In the genomic region with DNA sequence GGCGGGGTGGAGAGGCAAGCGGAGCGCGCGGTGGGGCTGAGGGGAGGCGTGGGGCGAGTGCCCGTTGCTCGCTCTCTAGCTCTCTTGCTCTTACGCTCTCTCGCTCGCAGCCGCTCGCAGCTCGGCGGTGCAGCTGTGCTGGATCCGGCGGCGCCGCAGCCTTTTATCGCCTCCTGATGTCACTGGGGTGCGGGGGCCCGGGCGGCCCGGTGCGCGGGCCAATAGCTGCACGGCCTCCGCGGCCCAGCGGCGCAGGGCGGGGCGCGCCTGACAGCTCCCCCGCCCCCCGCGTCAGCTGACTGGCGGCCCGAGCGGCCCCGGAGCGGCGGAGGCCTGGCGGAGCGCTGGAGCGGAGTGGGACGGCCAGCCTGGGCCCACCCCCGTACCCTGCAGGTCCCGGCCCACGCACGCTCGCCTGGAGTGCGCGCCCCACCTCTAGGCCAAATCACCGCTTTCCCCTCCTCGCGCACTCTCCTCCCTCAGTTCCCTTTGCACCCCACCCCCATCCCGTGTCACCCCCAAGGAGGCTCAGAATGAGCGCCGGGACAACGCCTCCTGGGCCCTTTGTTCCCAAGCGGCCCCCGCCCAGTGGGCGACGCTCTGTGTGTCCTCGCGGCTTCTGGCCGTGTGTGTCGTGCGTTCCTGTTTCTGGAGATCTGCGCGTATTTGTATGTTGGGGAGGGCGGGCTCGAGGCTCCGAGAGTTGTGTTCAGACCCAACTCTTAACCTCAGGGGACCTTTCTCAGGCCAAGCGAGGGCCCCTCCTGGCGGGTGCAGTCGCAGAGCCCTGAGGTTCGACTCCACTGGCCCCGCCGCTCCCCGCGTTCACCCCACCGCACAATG, we compare ENCODE assay signal across 8 cellular contexts. TPM values are rescaled to one million over a fixed set of nuclear protein-coding genes. Genes with fewer than 3 reads are reported as not detected.
DNase-seq lines count a peak whose midpoint lies in the region; ATAC-seq and TF ChIP-seq lines count a peak whose summit lies in the region.

A gene (minus strand): TSS at position 137 of the 843 bp plus-strand sequence. CDS start 386 bp downstream, outside the sequence.

- dilution Hi-C loops in IMR-90 (cut with HindIII; ENCODE audit: low sequenced_read_pairs, unreplicated experiment): no loop called here

- 0 out of 2 replicates have a peak within 1 kb of the TSS, but pooled peaks have one; percentile 40 for H4K91ac ChIP-seq in IMR-90 (ENCODE audit: insufficient read depth, low read depth, low read length)

- in situ Hi-C loops in IMR-90 (cut with MboI; ENCODE audit: low sequenced_read_pairs): loop anchor here (25.0 kb wide), 1 partner anchor 802 kb away; no protein-coding TSS in a partner anchor

- DNase-seq in IMR-90 (peak; percentile 71), kidney glomerular epithelial cell (lab: John Stamatoyannopoulos, UW) (peak; percentile 35), smooth muscle cell of the brain vasculature (ENCODE audit: low read depth, low spot score) (peak; percentile 73)

- H2BK15ac ChIP-seq in IMR-90 (ENCODE audit: low read depth, low read length): no peak within 1 kb of the TSS

- no peak within 1 kb of the TSS for H2AK5ac ChIP-seq in IMR-90 (ENCODE audit: low read depth, low read length)

- H2AK9ac ChIP-seq in IMR-90 (replicated peaks; ENCODE audit: low read depth, low read length, poor library complexity): peak within 1 kb of the TSS; percentile 94

- BruUV-seq in IMR-90 (replicated peaks; lab: Mats Ljungman, UMichigan): no TSS peak

- H3K4me1 ChIP-seq in IMR-90 (ENCODE audit: control insufficient read depth, insufficient read depth, low read length): peaks cover 7% of the 10 kb centered on the region; the same call in 1 of the 2 replicates

- H2BK120ac ChIP-seq in IMR-90 (ENCODE audit: low read depth, low read length): 0 out of 2 replicates have a peak within 1 kb of the TSS, but pooled peaks have one; percentile 46

- no peak for TF ChIP-seq RAD21 in IMR-90 (IDR thresholded peaks at IDR 0.05; ENCODE audit: low read length)

- peak within 1 kb of the TSS in 1 of 2 experiments; percentile 49; a peak in 1 of 4 replicates for H4K8ac ChIP-seq in IMR-90 (ENCODE audit: low read depth in 2 of 2, low read length in 2 of 2)

- H3K14ac ChIP-seq in IMR-90 (replicated peaks; ENCODE audit: low read depth, low read length): 0 out of 2 replicates have a peak within 1 kb of the TSS, but pooled peaks have one; percentile 4

- H2AFZ ChIP-seq in IMR-90 (replicated peaks; ENCODE audit: low read length, poor library complexity): peak within 1 kb of the TSS; percentile 96

- peak within 1 kb of the TSS; percentile 35; the same call in 1 of the 2 replicates for H3K56ac ChIP-seq in IMR-90 (ENCODE audit: extremely low read depth, insufficient read depth, low read length)

- peak within 1 kb of the TSS; percentile 46 for H3K4me3 ChIP-seq in IMR-90 (ENCODE audit: insufficient read depth, low read depth, low read length)

- peak within 1 kb of the TSS; percentile 14; the same call in 1 of the 2 replicates for H3K9ac ChIP-seq in IMR-90 (ENCODE audit: low read depth, low read length)

- WGBS in IMR-90 (ENCODE audit: extremely low coverage in 2 of 2, insufficient read length in 1 of 2), 2 experiments: 0% methylated on average over 28 of the region's 85 CpGs; no CpG with 5 or more reads in 1 of the 2 experiments

- intact Hi-C loops in IMR-90 (cut with micrococcal nuclease): loop anchor here (1.0 to 5.0 kb wide), 3 partner anchors 258 to 1420 kb away; no protein-coding TSS in a partner anchor

- H3K9me1 ChIP-seq in IMR-90 (ENCODE audit: insufficient read depth, low read length): no peaks in the 10 kb centered on the region

- peak within 1 kb of the TSS; percentile 48; the same call in 1 of the 2 replicates for H3K4ac ChIP-seq in IMR-90 (ENCODE audit: low read depth, low read length)

- H3K27me3 ChIP-seq in IMR-90 (ENCODE audit: control insufficient read depth, insufficient read depth, low read length): peaks cover 74% of the 10 kb centered on the region

- H3K27ac ChIP-seq in C4-2B (peak within 1 kb of the TSS; percentile 78), IMR-90 (ENCODE audit: insufficient read depth, low read length) (peak within 1 kb of the TSS; percentile 36; the same call in 1 of the 2 replicates), cingulate gyrus (ENCODE audit: low read depth, low read length) (peak within 1 kb of the TSS; percentile 96)

- peak within 1 kb of the TSS; percentile 84; the same call in 1 of the 2 replicates for H3K23ac ChIP-seq in IMR-90 (ENCODE audit: low read depth, low read length)

- H3K79me1 ChIP-seq in IMR-90 (ENCODE audit: low read depth in 1 of 2, low read length in 2 of 2): no peaks in the 10 kb centered on the region

- H3K4me2 ChIP-seq in IMR-90 (ENCODE audit: low read depth, low read length): peak within 1 kb of the TSS; percentile 92

- H2BK20ac ChIP-seq in IMR-90 (ENCODE audit: low read depth, low read length): no peak within 1 kb of the TSS

- no peak within 1 kb of the TSS; the same call in 1 of the 2 replicates for H3K18ac ChIP-seq in IMR-90 (ENCODE audit: low read depth, low read length)

- no peak within 1 kb of the TSS; the same call in 1 of the 2 replicates for H4K5ac ChIP-seq in IMR-90 (ENCODE audit: low read depth, low read length)

- POLR2A ChIA-PET in IMR-90 (lab: Charles Lee; ENCODE audit: unreplicated experiment): interaction anchor here (0.6 kb wide), 1 partner anchor 651 kb away, joined by 4 read pairs; no protein-coding TSS in a partner anchor

- peak; percentile 89 for TF ChIP-seq POLR2A in IMR-90 (IDR thresholded peaks at IDR 0.05; ENCODE audit: low read depth, low read length)

- H3K36me3 ChIP-seq in IMR-90 (ENCODE audit: control insufficient read depth, insufficient read depth, low read length): no peaks in the 10 kb centered on the region

- H3K9me3 ChIP-seq in IMR-90 (ENCODE audit: control insufficient read depth, insufficient read depth, low read length): no peaks in the 10 kb centered on the region

- CTCF ChIA-PET in IMR-90 (lab: Yijun Ruan, JAX): interaction anchor here (0.6 to 1.6 kb wide), 6 partner anchors 12 to 1420 kb away, joined by 3 to 5 read pairs (median 4); no protein-coding TSS in a partner anchor

- H4K20me1 ChIP-seq in IMR-90 (ENCODE audit: insufficient read depth, low read length): no peaks in the 10 kb centered on the region

- H2BK5ac ChIP-seq in IMR-90 (ENCODE audit: low read depth, low read length, poor library complexity, severe bottlenecking): no peak within 1 kb of the TSS

- peak; percentile 64 for ATAC-seq in GM19324 (IDR thresholded peaks at IDR 0.05; ENCODE audit: low FRiP score, unreplicated experiment)
- peak; percentile 91 for ATAC-seq in IMR-90 (ENCODE audit: low read depth)
- peak; percentile 77 for ATAC-seq in SK-N-SH treated with all-trans-retinoic acid at 6 μM for 48 hours
- ATAC-seq in GM19023 (IDR thresholded peaks at IDR 0.05; ENCODE audit: unreplicated experiment): no peak

- TF ChIP-seq CTCF in C4-2B (conservative IDR thresholded peaks at IDR 0.05): no peak
- TF ChIP-seq CTCF in IMR-90 (conservative IDR thresholded peaks at IDR 0.05; ENCODE audit: low read depth, low read length): no peak

TF ChIP-seq in IMR-90, 13 proteins besides CTCF, POLR2A, EP300 and RAD21:
- TF ChIP-seq, protein P1, sequence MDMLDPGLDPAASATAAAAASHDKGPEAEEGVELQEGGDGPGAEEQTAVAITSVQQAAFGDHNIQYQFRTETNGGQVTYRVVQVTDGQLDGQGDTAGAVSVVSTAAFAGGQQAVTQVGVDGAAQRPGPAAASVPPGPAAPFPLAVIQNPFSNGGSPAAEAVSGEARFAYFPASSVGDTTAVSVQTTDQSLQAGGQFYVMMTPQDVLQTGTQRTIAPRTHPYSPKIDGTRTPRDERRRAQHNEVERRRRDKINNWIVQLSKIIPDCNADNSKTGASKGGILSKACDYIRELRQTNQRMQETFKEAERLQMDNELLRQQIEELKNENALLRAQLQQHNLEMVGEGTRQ (IDR thresholded peaks at IDR 0.05; ENCODE audit: low read depth, low read length): peak; percentile 78
- TF ChIP-seq MAZ (IDR thresholded peaks at IDR 0.05; ENCODE audit: borderline replicate concordance, low read depth, low read length): peak; percentile 80
- no peak for TF ChIP-seq SMC3 (IDR thresholded peaks at IDR 0.05; ENCODE audit: low read depth, low read length)
- 0 out of 2 replicates have a peak, but pooled peaks have one; percentile 4 for TF ChIP-seq BHLHE40 (IDR thresholded peaks at IDR 0.05; ENCODE audit: low read depth, low read length)

TF ChIP-seq in SK-N-SH treated with all-trans-retinoic acid at 6 μM for 48 hours, 23 proteins besides CTCF, POLR2A, EP300 and RAD21 (continues in another document):
- TF ChIP-seq TOX (CRISPR knock-in tag; IDR thresholded peaks at IDR 0.05; ENCODE audit: borderline replicate concordance): no peak
- no peak for TF ChIP-seq ZFP3 (CRISPR knock-in tag; IDR thresholded peaks at IDR 0.05)
- TF ChIP-seq ZNF565 (CRISPR knock-in tag; conservative IDR thresholded peaks at IDR 0.05; ENCODE audit: low read depth): no peak
- TF ChIP-seq OSR1 (CRISPR knock-in tag; IDR thresholded peaks at IDR 0.05): no peak
- TF ChIP-seq, protein P2, sequence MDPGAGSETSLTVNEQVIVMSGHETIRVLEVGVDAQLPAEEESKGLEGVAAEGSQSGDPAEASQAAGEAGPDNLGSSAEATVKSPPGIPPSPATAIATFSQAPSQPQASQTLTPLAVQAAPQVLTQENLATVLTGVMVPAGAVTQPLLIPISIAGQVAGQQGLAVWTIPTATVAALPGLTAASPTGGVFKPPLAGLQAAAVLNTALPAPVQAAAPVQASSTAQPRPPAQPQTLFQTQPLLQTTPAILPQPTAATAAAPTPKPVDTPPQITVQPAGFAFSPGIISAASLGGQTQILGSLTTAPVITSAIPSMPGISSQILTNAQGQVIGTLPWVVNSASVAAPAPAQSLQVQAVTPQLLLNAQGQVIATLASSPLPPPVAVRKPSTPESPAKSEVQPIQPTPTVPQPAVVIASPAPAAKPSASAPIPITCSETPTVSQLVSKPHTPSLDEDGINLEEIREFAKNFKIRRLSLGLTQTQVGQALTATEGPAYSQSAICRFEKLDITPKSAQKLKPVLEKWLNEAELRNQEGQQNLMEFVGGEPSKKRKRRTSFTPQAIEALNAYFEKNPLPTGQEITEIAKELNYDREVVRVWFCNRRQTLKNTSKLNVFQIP (CRISPR knock-in tag; IDR thresholded peaks at IDR 0.05; ENCODE audit: borderline replicate concordance, low read depth): no peak

RNA-seq across cellular contexts. Expression of the gene that starts here (rescaled TPM):
- not detected in 2 replicates for total RNA-seq in IMR-90 (2012; rRNA removed)
- 0.07 and 0.10 TPM in 2 replicates for polyA plus RNA-seq in IMR-90 (2012; rRNA removed)
- 0.09 and 0.11 TPM in 2 replicates for polyA plus RNA-seq in IMR-90 (2012; cell fraction: cytosol; rRNA removed)
- 0.17 and 0.26 TPM in 2 replicates for polyA plus RNA-seq in IMR-90 (2012; cell fraction: nucleus; rRNA removed; ENCODE audit: low replicate concordance)

Comparison
In these comparisons a context has a peak if more than half of its experiments do, and no peak if none do; other contexts are left out.
1. Peak in DNase-seq, ATAC-seq, H3K4me3 ChIP-seq, H3K27ac ChIP-seq, H3K9ac ChIP-seq and H3K4me2 ChIP-seq in IMR-90; RNA of the gene not detected or under 1 TPM.
2. H3K27ac ChIP-seq: peak in every context shown above with its lines; median percentile 96 in cingulate gyrus; 78 in C4-2B; 36 in IMR-90.